8 cellular contexts compared by ENCODE assay signal in genomic region chr15:79896131-79896633, GRCh38. TPM values are rescaled to one million over a fixed set of nuclear protein-coding genes. Genes with fewer than 3 reads are reported as not detected.
DNase-seq lines count a peak whose midpoint lies in the region; ATAC-seq and TF ChIP-seq lines count a peak whose summit lies in the region.

No MANE protein-coding gene starts in this region.

- H3K4me3 ChIP-seq in Caco-2 (ENCODE audit: low read depth, low read length) = peak overlapping the region; percentile 87
- peak overlapping the region; percentile 86 for H3K4me3 ChIP-seq in colonic mucosa

- intact Hi-C loops in Caco-2 (cut with micrococcal nuclease; ENCODE audit: unreplicated experiment) = loop anchor here (1.0 to 5.0 kb wide), 3 partner anchors 27 to 276 kb away; no protein-coding TSS in a partner anchor
- intact Hi-C loops in colonic mucosa (cut with DNase I) = loop anchor here (10.0 kb wide), 3 partner anchors 99 to 279 kb away; partner anchors contain the start of gene ZFAND6

- no peaks in the 10 kb centered on the region for H3K9me3 Mint-ChIP-seq in Caco-2 (ENCODE audit: unreplicated experiment)
- peaks cover 0 to 4% (median 0%) of the 10 kb centered on the region in 7 donors for H3K9me3 Mint-ChIP-seq in naive B cell

- H3K27me3 ChIP-seq in Caco-2 (replicated peaks; ENCODE audit: control insufficient read depth, insufficient read depth, low read length) = no peaks in the 10 kb centered on the region
- no peaks in the 10 kb centered on the region for H3K27me3 ChIP-seq in colonic mucosa

- H3K27ac ChIP-seq in colonic mucosa = peak overlapping the region; percentile 95

- peak overlapping the region; percentile 74 to 94 for H3K9ac ChIP-seq in colonic mucosa (ENCODE audit: low read depth in 2 of 2, low read length in 2 of 2)

- no peaks in the 10 kb centered on the region for H3K27me3 Mint-ChIP-seq in Caco-2 (ENCODE audit: insufficient read depth, unreplicated experiment)
- no peaks in the 10 kb centered on the region for H3K27me3 Mint-ChIP-seq in naive B cell

- POLR2A ChIA-PET in Caco-2 (lab: Charles Lee) = interaction anchor here (1.3 kb wide), 1 partner anchor 27 kb away, joined by 3 read pairs; no protein-coding TSS in a partner anchor

- TSS peak; percentile 64 for BruUV-seq in Caco-2 (replicated peaks; lab: Mats Ljungman, UMichigan)

- H3K36me3 Mint-ChIP-seq in Caco-2 (ENCODE audit: insufficient read depth, unreplicated experiment) (peaks cover 22% of the 10 kb centered on the region), naive B cell (peaks cover 10 to 11% of the 10 kb centered on the region in 2 donors)

- CTCF ChIA-PET in Caco-2 (lab: Charles Lee) = interaction anchor here (0.7 to 1.0 kb wide), 4 partner anchors 22 to 226 kb away, joined by 3 to 5 read pairs (median 4); no protein-coding TSS in a partner anchor

- peak; percentile 15 for ATAC-seq in GM19468 (IDR thresholded peaks at IDR 0.05; ENCODE audit: extremely low read depth, unreplicated experiment)
- no peak for ATAC-seq in naive B cell (ENCODE audit: low read depth in 2 of 2)

- H3K4me3 Mint-ChIP-seq in Caco-2 (ENCODE audit: unreplicated experiment) (peak overlapping the region; percentile 85), naive B cell (peak overlapping the region; percentile 91 to 100 (median 98))

- H3K9me3 ChIP-seq in Caco-2 = no peaks in the 10 kb centered on the region
- no peaks in the 10 kb centered on the region for H3K9me3 ChIP-seq in colonic mucosa

- H3K4me1 Mint-ChIP-seq in Caco-2 (ENCODE audit: low read depth, unreplicated experiment) (peaks cover 12% of the 10 kb centered on the region), naive B cell (peaks cover 31 to 40% (median 36%) of the 10 kb centered on the region in 3 donors)

- H3K36me3 ChIP-seq in Caco-2 (ENCODE audit: control insufficient read depth, insufficient read depth, low read length) (no peaks in the 10 kb centered on the region), colonic mucosa (no peaks in the 10 kb centered on the region)

- TF ChIP-seq CTCF in Caco-2 (IDR thresholded peaks at IDR 0.05; ENCODE audit: insufficient read depth in 1 of 2, low read depth in 1 of 2, low read length in 1 of 2, severe bottlenecking in 1 of 2, unreplicated experiment in 1 of 2) (no peak), colonic mucosa (IDR thresholded peaks at IDR 0.05) (no peak)

- H3K4me1 ChIP-seq in Caco-2 = no peaks in the 10 kb centered on the region
- H3K4me1 ChIP-seq in colonic mucosa = peaks cover 6% of the 10 kb centered on the region

- DNase-seq in Caco-2 = no peak
- peak; percentile 12 for DNase-seq in M059J (ENCODE audit: low read depth)
- peak; percentile 23 for DNase-seq in colonic mucosa
- DNase-seq in naive B cell = no peak
- DNase-seq in NCI-H1105 treated with DMSO at 0.1 percent for 48 hours (lab: John Stamatoyannopoulos, UW) = no peak
- no peak for DNase-seq in SHP77 treated with DMSO at 0.1 percent for 48 hours (lab: John Stamatoyannopoulos, UW)
- DNase-seq in SKM-1 treated with dmso at 0.1 percent for 144 hours (lab: John Stamatoyannopoulos, UW; ENCODE audit: unreplicated experiment) = no peak

- H3K27ac Mint-ChIP-seq in Caco-2 (ENCODE audit: unreplicated experiment) (peak overlapping the region; percentile 94), naive B cell (peak overlapping the region; percentile 97 to 100 (median 99))

RNA-seq across cellular contexts. Expression of gene MTHFS, which starts 0.6 kb away (rescaled TPM):
- total RNA-seq in Caco-2 (2022) = 45.1 and 48.2 TPM in 2 replicates
- total RNA-seq in M059J (2014; rRNA removed; shearing (Covaris generic)) = 88.5 and 113 TPM in 2 replicates
- total RNA-seq in colonic mucosa = 10 to 100 TPM; 24.6 to 25.9 TPM
- polyA plus RNA-seq in naive B cell (ENCODE audit: low read depth in 6 of 6) = 100 to 1,000 TPM in 1 of 6 donors, 10 to 100 TPM in 5; 60.0 to 107 (median 76.3) TPM

Comparison
In these comparisons a context has a peak if more than half of its experiments do, and no peak if none do; other contexts are left out.
1. DNase-seq: peak in M059J (single experiment) and colonic mucosa (single experiment); none in Caco-2 (0 of 2), naive B cell (single experiment), NCI-H1105 treated with DMSO at 0.1 percent for 48 hours (single experiment), SHP77 treated with DMSO at 0.1 percent for 48 hours (single experiment) and SKM-1 treated with dmso at 0.1 percent for 144 hours (single experiment).